In genomic region chr1:152457561-152457960, GRCh38 we compare ENCODE assay signal across 29 cellular contexts. TPM values are rescaled to one million over a fixed set of nuclear protein-coding genes. Genes with fewer than 3 reads are reported as not detected.
"Had no signal": no experiment of that assay in that cellular context is flagged by ENCODE, and none has a peak within 500 bp of the region (broad histone marks: within the 10 kb centered on the region; RNA-seq: fewer than 3 reads in every experiment).

No MANE protein-coding gene starts in this region.

- DNase-seq: nephron progenitor cell; pancreas; retina; spleen; stimulated activated CD4-positive, alpha-beta T cell treated with anti-CD3 and anti-CD28 coated beads, Interleukin-12 subunit alpha, Interleukin-12 subunit beta, amount 100 ng/mL, for 4 hours; stimulated activated CD4-positive, alpha-beta T cell treated with anti-CD3 and anti-CD28 coated beads, Interleukin-1b, Interleukin-23, amount 100 ng/mL, for 48 hours; stimulated activated CD4-positive, alpha-beta T cell treated with anti-CD3 and anti-CD28 coated beads, Interleukin-4, amount 100 ng/mL, for 1 hour; stimulated activated CD4-positive, alpha-beta T cell treated with anti-CD3 and anti-CD28 coated beads, Interleukin-4, amount 100 ng/mL, for 4 hours; stimulated activated CD8-positive, alpha-beta memory T cell treated with anti-CD3 and anti-CD28 coated beads, Interleukin-4, amount 100 ng/mL, for 48 hours; stimulated activated naive CD8-positive, alpha-beta T cell treated with anti-CD3 and anti-CD28 coated beads, Interleukin-15, amount 100 ng/mL, for 72 hours; stimulated activated naive CD8-positive, alpha-beta T cell treated with anti-CD3 and anti-CD28 coated beads, Interleukin-15, Interleukin-2, amounts not matched to agents 100 U/mL and 50 U/mL, for 24 hours; testis; tibial artery; transverse colon; upper lobe of right lung; uterus had no signal

- H3K27me3 Mint-ChIP-seq: stimulated activated memory B cell treated with anti-CD40 and anti-IgM and Interleukin-4, amounts not matched to agents 10 μg/mL and 1 μg/mL and 100 μg/mL, for 72 hours; type B pancreatic cell had no signal

- H3K36me3 Mint-ChIP-seq: natural killer cell treated with Interleukin-12 subunit alpha and Interleukin-12 subunit beta and Interleukin-15 and Interleukin-18, amount 100 ng/mL, for 72 hours; stimulated activated memory B cell treated with anti-CD40 and anti-IgM and Interleukin-4, amounts not matched to agents 10 μg/mL and 1 μg/mL and 100 μg/mL, for 72 hours; type B pancreatic cell had no signal

- H3K4me1 Mint-ChIP-seq: nephron progenitor cell, neural crest cell had no signal

- H3K27ac Mint-ChIP-seq: nephron progenitor cell; stimulated activated memory B cell treated with anti-CD40 and anti-IgM and Interleukin-4, amounts not matched to agents 10 μg/mL and 1 μg/mL and 100 μg/mL, for 72 hours; type B pancreatic cell had no signal

- H3K9me3 Mint-ChIP-seq: natural killer cell treated with Interleukin-12 subunit alpha and Interleukin-12 subunit beta and Interleukin-15 and Interleukin-18, amount 100 ng/mL, for 72 hours; stimulated activated memory B cell treated with anti-CD40 and anti-IgM and Interleukin-4, amounts not matched to agents 10 μg/mL and 1 μg/mL and 100 μg/mL, for 72 hours; stimulated activated naive CD8-positive, alpha-beta T cell treated with anti-CD3 and anti-CD28 coated beads, Interleukin-15, amount 100 ng/mL, for 72 hours had no signal

- H3K4me3 Mint-ChIP-seq: natural killer cell treated with Interleukin-12 subunit alpha and Interleukin-12 subunit beta and Interleukin-15 and Interleukin-18, amount 100 ng/mL, for 72 hours; nephron progenitor cell; neural crest cell; stimulated activated memory B cell treated with anti-CD40 and anti-IgM and Interleukin-4, amounts not matched to agents 10 μg/mL and 1 μg/mL and 100 μg/mL, for 72 hours; stimulated activated naive CD8-positive, alpha-beta T cell treated with anti-CD3 and anti-CD28 coated beads, Interleukin-15, amount 100 ng/mL, for 72 hours; type B pancreatic cell had no signal

RNA-seq across cellular contexts. Expression of gene CRNN, which starts 43.5 kb away (rescaled TPM):
- total RNA-seq: natural killer cell treated with Interleukin-12 subunit alpha and Interleukin-12 subunit beta and Interleukin-15 and Interleukin-18, amount 100 ng/mL, for 72 hours; neural crest cell; omental fat pad; osteocyte; pancreas; posterior vena cava; pulmonary artery endothelial cell; right atrium auricular region; sciatic nerve; smooth muscle cell; spleen; transverse colon; upper lobe of right lung; urinary bladder had no signal
- polyA plus RNA-seq: smooth muscle cell, urinary bladder had no signal

RNA-seq across cellular contexts. Expression of gene LCE5A, which starts 53.0 kb away (rescaled TPM):
- total RNA-seq: natural killer cell treated with Interleukin-12 subunit alpha and Interleukin-12 subunit beta and Interleukin-15 and Interleukin-18, amount 100 ng/mL, for 72 hours; neural crest cell; omental fat pad; osteocyte; pancreas; posterior vena cava; prostate gland; pulmonary artery endothelial cell; right atrium auricular region; sciatic nerve; smooth muscle cell; spleen; transverse colon; upper lobe of right lung; urinary bladder; uterus had no signal
- polyA plus RNA-seq: pancreas, smooth muscle cell, spleen, urinary bladder had no signal

RNA-seq across cellular contexts. Expression of gene CRCT1, which starts 56.7 kb away (rescaled TPM):
- total RNA-seq: natural killer cell treated with Interleukin-12 subunit alpha and Interleukin-12 subunit beta and Interleukin-15 and Interleukin-18, amount 100 ng/mL, for 72 hours; neural crest cell; omental fat pad; osteocyte; pancreas; posterior vena cava; prostate gland; pulmonary artery endothelial cell; right atrium auricular region; sciatic nerve; smooth muscle cell; spleen; testis; transverse colon; upper lobe of right lung; urinary bladder; uterus had no signal
- polyA plus RNA-seq: smooth muscle cell, urinary bladder had no signal
